In the genomic region with DNA sequence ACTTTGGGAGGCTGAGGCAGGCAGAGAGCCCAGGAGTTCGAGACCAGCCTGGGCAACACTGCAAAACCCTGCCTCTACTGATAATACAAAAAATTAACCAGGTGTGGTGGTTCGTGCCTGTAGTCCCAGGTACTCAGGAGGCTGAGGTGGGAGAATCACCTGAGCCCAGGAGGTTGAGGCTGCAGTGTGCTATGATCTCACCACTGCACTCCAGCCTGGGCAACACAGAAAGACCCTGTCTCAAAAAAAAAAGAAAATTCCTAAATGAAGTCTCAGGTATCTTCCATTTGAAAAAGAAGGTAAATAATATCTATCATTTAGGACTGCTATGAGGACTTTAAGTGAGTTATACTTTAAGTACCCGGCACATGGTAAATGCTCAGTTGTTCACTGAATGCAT, we compare ENCODE assay signal across 1 cellular context.
TF ChIP-seq lines count a peak whose summit lies in the region.

No MANE protein-coding gene starts in this region.

TF ChIP-seq in HepG2, 621 proteins besides CTCF, POLR2A, EP300 and RAD21:
- no peak for TF ChIP-seq ZNF501 (CRISPR knock-in tag; IDR thresholded peaks at IDR 0.05)
- no peak for TF ChIP-seq ZFY (CRISPR knock-in tag; IDR thresholded peaks at IDR 0.05)
- TF ChIP-seq, protein P1, sequence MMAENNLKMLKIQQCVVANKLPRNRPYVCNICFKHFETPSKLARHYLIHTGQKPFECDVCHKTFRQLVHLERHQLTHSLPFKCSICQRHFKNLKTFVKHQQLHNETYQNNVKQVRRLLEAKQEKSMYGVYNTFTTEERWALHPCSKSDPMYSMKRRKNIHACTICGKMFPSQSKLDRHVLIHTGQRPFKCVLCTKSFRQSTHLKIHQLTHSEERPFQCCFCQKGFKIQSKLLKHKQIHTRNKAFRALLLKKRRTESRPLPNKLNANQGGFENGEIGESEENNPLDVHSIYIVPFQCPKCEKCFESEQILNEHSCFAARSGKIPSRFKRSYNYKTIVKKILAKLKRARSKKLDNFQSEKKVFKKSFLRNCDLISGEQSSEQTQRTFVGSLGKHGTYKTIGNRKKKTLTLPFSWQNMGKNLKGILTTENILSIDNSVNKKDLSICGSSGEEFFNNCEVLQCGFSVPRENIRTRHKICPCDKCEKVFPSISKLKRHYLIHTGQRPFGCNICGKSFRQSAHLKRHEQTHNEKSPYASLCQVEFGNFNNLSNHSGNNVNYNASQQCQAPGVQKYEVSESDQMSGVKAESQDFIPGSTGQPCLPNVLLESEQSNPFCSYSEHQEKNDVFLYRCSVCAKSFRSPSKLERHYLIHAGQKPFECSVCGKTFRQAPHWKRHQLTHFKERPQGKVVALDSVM (CRISPR knock-in tag; IDR thresholded peaks at IDR 0.05), result peak; percentile 19; the same call in 1 of the 2 replicates
- TF ChIP-seq ETV5 (CRISPR knock-in tag; IDR thresholded peaks at IDR 0.05; ENCODE audit: borderline replicate concordance), result no peak
- TF ChIP-seq HNRNPLL (IDR thresholded peaks at IDR 0.05; ENCODE audit: low read depth, low read length, poor library complexity, severe bottlenecking), result no peak
- peak; percentile 80 for TF ChIP-seq ZNF121 (CRISPR knock-in tag; IDR thresholded peaks at IDR 0.05)
- TF ChIP-seq, protein P2, sequence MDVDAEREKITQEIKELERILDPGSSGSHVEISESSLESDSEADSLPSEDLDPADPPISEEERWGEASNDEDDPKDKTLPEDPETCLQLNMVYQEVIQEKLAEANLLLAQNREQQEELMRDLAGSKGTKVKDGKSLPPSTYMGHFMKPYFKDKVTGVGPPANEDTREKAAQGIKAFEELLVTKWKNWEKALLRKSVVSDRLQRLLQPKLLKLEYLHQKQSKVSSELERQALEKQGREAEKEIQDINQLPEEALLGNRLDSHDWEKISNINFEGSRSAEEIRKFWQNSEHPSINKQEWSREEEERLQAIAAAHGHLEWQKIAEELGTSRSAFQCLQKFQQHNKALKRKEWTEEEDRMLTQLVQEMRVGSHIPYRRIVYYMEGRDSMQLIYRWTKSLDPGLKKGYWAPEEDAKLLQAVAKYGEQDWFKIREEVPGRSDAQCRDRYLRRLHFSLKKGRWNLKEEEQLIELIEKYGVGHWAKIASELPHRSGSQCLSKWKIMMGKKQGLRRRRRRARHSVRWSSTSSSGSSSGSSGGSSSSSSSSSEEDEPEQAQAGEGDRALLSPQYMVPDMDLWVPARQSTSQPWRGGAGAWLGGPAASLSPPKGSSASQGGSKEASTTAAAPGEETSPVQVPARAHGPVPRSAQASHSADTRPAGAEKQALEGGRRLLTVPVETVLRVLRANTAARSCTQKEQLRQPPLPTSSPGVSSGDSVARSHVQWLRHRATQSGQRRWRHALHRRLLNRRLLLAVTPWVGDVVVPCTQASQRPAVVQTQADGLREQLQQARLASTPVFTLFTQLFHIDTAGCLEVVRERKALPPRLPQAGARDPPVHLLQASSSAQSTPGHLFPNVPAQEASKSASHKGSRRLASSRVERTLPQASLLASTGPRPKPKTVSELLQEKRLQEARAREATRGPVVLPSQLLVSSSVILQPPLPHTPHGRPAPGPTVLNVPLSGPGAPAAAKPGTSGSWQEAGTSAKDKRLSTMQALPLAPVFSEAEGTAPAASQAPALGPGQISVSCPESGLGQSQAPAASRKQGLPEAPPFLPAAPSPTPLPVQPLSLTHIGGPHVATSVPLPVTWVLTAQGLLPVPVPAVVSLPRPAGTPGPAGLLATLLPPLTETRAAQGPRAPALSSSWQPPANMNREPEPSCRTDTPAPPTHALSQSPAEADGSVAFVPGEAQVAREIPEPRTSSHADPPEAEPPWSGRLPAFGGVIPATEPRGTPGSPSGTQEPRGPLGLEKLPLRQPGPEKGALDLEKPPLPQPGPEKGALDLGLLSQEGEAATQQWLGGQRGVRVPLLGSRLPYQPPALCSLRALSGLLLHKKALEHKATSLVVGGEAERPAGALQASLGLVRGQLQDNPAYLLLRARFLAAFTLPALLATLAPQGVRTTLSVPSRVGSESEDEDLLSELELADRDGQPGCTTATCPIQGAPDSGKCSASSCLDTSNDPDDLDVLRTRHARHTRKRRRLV (CRISPR knock-in tag; IDR thresholded peaks at IDR 0.05), result no peak
